Comparison of ENCODE assay signal across 1 cellular context in genomic region chr17:17043668-17044226, GRCh38.
TF ChIP-seq lines count a peak whose summit lies in the region.

No MANE protein-coding gene starts in this region.

TF ChIP-seq in HepG2, 621 proteins besides CTCF, POLR2A, EP300 and RAD21 (continued from another document):
- TF ChIP-seq ZNF407 (CRISPR knock-in tag; IDR thresholded peaks at IDR 0.05; ENCODE audit: not compliant biosample characterization), result peak; percentile 9
- 0 out of 2 replicates have a peak, but pooled peaks have one; percentile 9 for TF ChIP-seq HMG20B (CRISPR knock-in tag; conservative IDR thresholded peaks at IDR 0.05)
- no peak for TF ChIP-seq KMT2A (CRISPR knock-in tag; IDR thresholded peaks at IDR 0.05)
TF ChIP-seq in HepG2: peak in this region for 8.
